14 cellular contexts compared by ENCODE assay signal in the genomic region with DNA sequence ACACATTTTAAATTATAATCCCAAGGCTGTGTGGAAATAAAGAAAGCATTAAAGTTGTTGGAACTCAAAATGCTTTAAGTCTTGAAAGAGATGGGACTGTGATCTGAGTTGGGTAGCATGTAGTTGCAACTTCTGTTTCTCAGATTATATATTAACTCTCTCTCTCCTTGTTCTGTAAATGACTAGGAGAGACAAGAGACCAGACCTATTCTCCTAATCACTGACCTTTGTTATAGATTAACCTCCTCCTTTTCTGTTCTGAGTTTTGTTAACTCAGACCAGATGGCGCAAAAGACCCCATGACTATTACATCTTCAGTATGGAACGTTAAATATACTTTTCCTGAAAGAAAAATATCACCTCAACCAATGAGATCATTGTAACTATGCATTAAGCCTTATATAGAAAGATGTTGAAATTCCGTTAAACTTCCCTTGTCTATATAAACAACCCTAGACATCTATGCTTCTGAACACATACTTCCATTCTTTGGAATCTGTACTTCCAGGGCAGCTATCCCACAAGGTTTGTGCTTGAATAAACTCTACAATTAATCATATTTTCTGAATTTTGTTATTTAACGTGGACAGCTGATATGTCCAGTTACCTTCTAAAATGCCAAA.
A peak's percentile ranks its signal among the peaks of the same experiment; 100 is the strongest.
DNase-seq lines count a peak whose midpoint lies in the region; ATAC-seq and TF ChIP-seq lines count a peak whose summit lies in the region.
"Had no signal": no experiment of that assay in that cellular context is flagged by ENCODE, and none has a peak within 500 bp of the region (broad histone marks: within the 10 kb centered on the region; RNA-seq: fewer than 3 reads in every experiment).

No MANE protein-coding gene starts in this region.

- TF ChIP-seq CTCF in OCI-LY3 (IDR thresholded peaks at IDR 0.05; ENCODE audit: low read depth, low read length) (no peak), gastrocnemius medialis (IDR thresholded peaks at IDR 0.05 in 4 of 5, conservative IDR thresholded peaks at IDR 0.05 in 1 of 5) (no peak)

- H3K27ac ChIP-seq in OCI-LY3 (ENCODE audit: low read length), result no peak overlapping the region
- H3K27ac ChIP-seq in gastrocnemius medialis, result no peak overlapping the region
- H3K27ac ChIP-seq in effector memory CD4-positive, alpha-beta T cell (ENCODE audit: insufficient read depth, low read length, poor library complexity, severe bottlenecking), result no peak overlapping the region
- H3K27ac ChIP-seq: coronary artery, heart left ventricle had no signal

- DNase-seq in ACHN, result peak; percentile 83
- DNase-seq in gastrocnemius medialis, result no peak
- no peak for DNase-seq in iPS-NIHi7 (ENCODE audit: extremely low spot score)
- DNase-seq in NCI-H69 (lab: John Stamatoyannopoulos, UW), result no peak
- DNase-seq in effector memory CD4-positive, alpha-beta T cell, result no peak
- DNase-seq: activated CD4-positive, alpha-beta T cell treated with anti-CD3 and anti-CD28 coated beads for 48 hours; activated naive CD4-positive, alpha-beta T cell treated with anti-CD3 and anti-CD28 coated beads, Interleukin-2, amount 10 ng/mL, durations not matched to agents 7 days and 5 days; H9; heart left ventricle; NCI-H510A had no signal

- H3K27me3 ChIP-seq in OCI-LY3 (ENCODE audit: low read depth, low read length), result no peaks in the 10 kb centered on the region
- no peaks in the 10 kb centered on the region for H3K27me3 ChIP-seq in gastrocnemius medialis
- no peaks in the 10 kb centered on the region for H3K27me3 ChIP-seq in effector memory CD4-positive, alpha-beta T cell (replicated peaks; ENCODE audit: control insufficient read depth, insufficient read depth, low read length, poor library complexity, severe bottlenecking)
- H3K27me3 ChIP-seq: heart left ventricle had no signal

- intact Hi-C loops in gastrocnemius medialis (cut with DNase I; ENCODE audit: low total_unique reads), result no loop called here

- H3K4me2 ChIP-seq in OCI-LY3 (ENCODE audit: low read length), result peak overlapping the region; percentile 17

- H3K36me3 ChIP-seq in OCI-LY3 (replicated peaks; ENCODE audit: low read depth, low read length), result no peaks in the 10 kb centered on the region
- no peaks in the 10 kb centered on the region for H3K36me3 ChIP-seq in gastrocnemius medialis
- no peaks in the 10 kb centered on the region for H3K36me3 ChIP-seq in effector memory CD4-positive, alpha-beta T cell (ENCODE audit: control insufficient read depth, insufficient read depth, low read length)
- H3K36me3 ChIP-seq: heart left ventricle had no signal

- in situ Hi-C loops in ACHN (cut with HindIII; ENCODE audit: low pct_ligation_motif_present, low pct_unique_long_range_greater_than_20kb, low sequenced_read_pairs) (no loop called here), gastrocnemius medialis (cut with MboI; ENCODE audit: low sequenced_read_pairs in 4 of 4) (no loop called here)

- peaks cover 8% of the 10 kb centered on the region; the same call in 1 of the 2 replicates for H3K4me1 ChIP-seq in OCI-LY3 (ENCODE audit: low read length)
- no peaks in the 10 kb centered on the region for H3K4me1 ChIP-seq in gastrocnemius medialis
- H3K4me1 ChIP-seq in effector memory CD4-positive, alpha-beta T cell (ENCODE audit: control insufficient read depth, insufficient read depth, low read length, poor library complexity, severe bottlenecking), result no peaks in the 10 kb centered on the region
- H3K4me1 ChIP-seq: heart left ventricle had no signal

- ATAC-seq in GM19438 (IDR thresholded peaks at IDR 0.05; ENCODE audit: low read depth, unreplicated experiment) (peak; percentile 94), HG02943 (IDR thresholded peaks at IDR 0.05; ENCODE audit: low read depth, unreplicated experiment) (peak; percentile 94), gastrocnemius medialis (no peak)
- ATAC-seq: heart left ventricle had no signal

- no peak for TF ChIP-seq POLR2A in gastrocnemius medialis (IDR thresholded peaks at IDR 0.05)

- H4K20me1 ChIP-seq in OCI-LY3 (ENCODE audit: insufficient read depth, low read length), result no peaks in the 10 kb centered on the region

- H3K9ac ChIP-seq in OCI-LY3 (ENCODE audit: low read length), result no peak overlapping the region

- no peaks in the 10 kb centered on the region for H3K9me3 ChIP-seq in OCI-LY3 (ENCODE audit: insufficient read depth, low read length)
- no peaks in the 10 kb centered on the region for H3K9me3 ChIP-seq in gastrocnemius medialis
- no peaks in the 10 kb centered on the region for H3K9me3 ChIP-seq in effector memory CD4-positive, alpha-beta T cell (ENCODE audit: control insufficient read depth, low read length)

- no peak overlapping the region for H2AFZ ChIP-seq in OCI-LY3 (ENCODE audit: low read depth, low read length)

- no peak overlapping the region for H3K4me3 ChIP-seq in OCI-LY3 (ENCODE audit: low read length)
- H3K4me3 ChIP-seq in gastrocnemius medialis, result no peak overlapping the region
- no peak overlapping the region for H3K4me3 ChIP-seq in effector memory CD4-positive, alpha-beta T cell (ENCODE audit: insufficient read depth, low read depth, low read length, poor library complexity, severe bottlenecking)
- H3K4me3 ChIP-seq: coronary artery, heart left ventricle had no signal

- no peaks in the 10 kb centered on the region for H3K79me2 ChIP-seq in OCI-LY3 (ENCODE audit: low read length)

Comparison
In these comparisons a context has a peak if more than half of its experiments do, and no peak if none do; other contexts are left out.
1. ATAC-seq: peak in GM19438 (single experiment) and HG02943 (single experiment); none in gastrocnemius medialis (0 of 2).